9 cellular contexts compared by ENCODE assay signal in genomic region chr3:24830230-24831152, GRCh38.
A peak's percentile ranks its signal among the peaks of the same experiment; 100 is the strongest.
DNase-seq lines count a peak whose midpoint lies in the region; ATAC-seq, FAIRE-seq and TF ChIP-seq lines count a peak whose summit lies in the region.
"Had no signal": no experiment of that assay in that cellular context is flagged by ENCODE, and none has a peak within 500 bp of the region (broad histone marks: within the 10 kb centered on the region; RNA-seq: fewer than 3 reads in every experiment).

No MANE protein-coding gene starts in this region.

- peak in 1 of 2 donors; percentile 34 for DNase-seq in cardiac muscle cell (ENCODE audit: low read depth in 1 of 2, low spot score in 1 of 2)
- no peak for DNase-seq in Right ventricle myocardium superior
- DNase-seq in epithelial cell of esophagus (ENCODE audit: low read depth), result peak; percentile 5
- peak in 1 of 2 donors; percentile 16 for DNase-seq in uterus
- DNase-seq in small intestine, result no peak
- DNase-seq: activated CD4-positive, CD25-positive, alpha-beta regulatory T cell had no signal

- peaks cover 90% of the 10 kb centered on the region for H3K27me3 ChIP-seq in cardiac muscle cell
- peaks cover 4 to 5% of the 10 kb centered on the region in 2 donors for H3K27me3 ChIP-seq in muscle layer of colon (ENCODE audit: control insufficient read depth in 1 of 2, insufficient read depth in 2 of 2, low read length in 2 of 2)
- no peaks in the 10 kb centered on the region for H3K27me3 ChIP-seq in uterus
- peaks cover 3 to 12% of the 10 kb centered on the region in 2 donors for H3K27me3 ChIP-seq in small intestine (ENCODE audit: control insufficient read depth in 2 of 2, insufficient read depth in 2 of 2, low read length in 2 of 2)

- H3K4me3 ChIP-seq in cardiac muscle cell (peak overlapping the region; percentile 64), epithelial cell of esophagus (ENCODE audit: low read length) (peak overlapping the region; percentile 30), muscle layer of colon (ENCODE audit: low read depth in 1 of 2, low read length in 2 of 2) (peak overlapping the region; percentile 51 to 63), uterus (peak overlapping the region; percentile 20 to 35), small intestine (ENCODE audit: low read depth in 1 of 2, low read length in 2 of 2) (no peak overlapping the region)

- TF ChIP-seq CTCF in cardiac muscle cell (IDR thresholded peaks at IDR 0.05; ENCODE audit: low read depth, low read length), result no peak
- no peak for TF ChIP-seq CTCF in epithelial cell of esophagus (IDR thresholded peaks at IDR 0.05; ENCODE audit: insufficient read depth, low read depth, low read length, missing control alignments)
- TF ChIP-seq CTCF in uterus (IDR thresholded peaks at IDR 0.05), result no peak

- no peak for TF ChIP-seq POLR2A in uterus (IDR thresholded peaks at IDR 0.05)

- H3K27ac ChIP-seq in cardiac muscle cell (no peak overlapping the region), muscle layer of colon (ENCODE audit: low read depth, low read length) (no peak overlapping the region), uterus (no peak overlapping the region), small intestine (ENCODE audit: low read depth in 1 of 2, low read length in 1 of 2) (no peak overlapping the region)

- H3K36me3 ChIP-seq in cardiac muscle cell (no peaks in the 10 kb centered on the region), muscle layer of colon (ENCODE audit: insufficient read depth, low read length) (no peaks in the 10 kb centered on the region), uterus (no peaks in the 10 kb centered on the region), small intestine (ENCODE audit: control insufficient read depth in 2 of 2, insufficient read depth in 2 of 2, low read length in 2 of 2) (no peaks in the 10 kb centered on the region)

- no peak overlapping the region for H3K9ac ChIP-seq in muscle layer of colon (ENCODE audit: low read length)

- ATAC-seq in Right ventricle myocardium superior (ENCODE audit: poor library complexity), result no peak
- no peak for ATAC-seq in GM19395 (IDR thresholded peaks at IDR 0.05; ENCODE audit: unreplicated experiment)
- no peak for ATAC-seq in GM18867 (IDR thresholded peaks at IDR 0.05; ENCODE audit: unreplicated experiment)

- H3K4me1 ChIP-seq in cardiac muscle cell (ENCODE audit: low read depth) (no peaks in the 10 kb centered on the region), muscle layer of colon (ENCODE audit: insufficient read depth, low read length) (peaks cover 10% of the 10 kb centered on the region), uterus (no peaks in the 10 kb centered on the region), small intestine (ENCODE audit: control insufficient read depth in 2 of 2, insufficient read depth in 1 of 2, low read depth in 1 of 2, low read length in 1 of 2) (no peaks in the 10 kb centered on the region)

- no peaks in the 10 kb centered on the region for H3K9me3 ChIP-seq in cardiac muscle cell (ENCODE audit: low read depth)
- H3K9me3 ChIP-seq in muscle layer of colon (ENCODE audit: low read length), result no peaks in the 10 kb centered on the region
- no peaks in the 10 kb centered on the region for H3K9me3 ChIP-seq in uterus
- no peaks in the 10 kb centered on the region for H3K9me3 ChIP-seq in small intestine (ENCODE audit: control insufficient read depth, low read depth)

- intact Hi-C loops in Right ventricle myocardium superior (cut with DNase I) (no loop called here), uterus (cut with DNase I; ENCODE audit: low total_unique reads) (no loop called here)

- no peak for FAIRE-seq in small intestine (lab: Jason Lieb, UNC)

- WGBS in small intestine, 3 donors, result 7 to 11% (median 9%) methylated on average over 34 to 35 of the region's 35 CpGs

Comparison
In these comparisons a context has a peak if more than half of its experiments do, and no peak if none do; other contexts are left out.
1. H3K4me3 ChIP-seq: peak in cardiac muscle cell (single experiment), epithelial cell of esophagus (single experiment), muscle layer of colon (2 of 2) and uterus (2 of 2); none in small intestine (0 of 2).